12 cellular contexts compared by ENCODE assay signal in genomic region chr18:27298215-27298804, GRCh38.
DNase-seq lines count a peak whose midpoint lies in the region; ATAC-seq and TF ChIP-seq lines count a peak whose summit lies in the region.
"Had no signal": no experiment of that assay in that cellular context is flagged by ENCODE, and none has a peak within 500 bp of the region (broad histone marks: within the 10 kb centered on the region; RNA-seq: fewer than 3 reads in every experiment).

No MANE protein-coding gene starts in this region.

- no peak overlapping the region for H2AK5ac ChIP-seq in neuronal stem cell (ENCODE audit: low read depth, low read length)

- WGBS in mammary epithelial cell (ENCODE audit: low coverage, missing lambda C conversion rate) = 97% methylated on average over 4 of the region's 4 CpGs
- WGBS in neuronal stem cell (ENCODE audit: extremely low coverage in 2 of 2, insufficient read length in 2 of 2, insufficient replicate concordance in 1 of 2), 2 donors = no CpG with 5 or more reads among the region's 4 CpGs

- no peaks in the 10 kb centered on the region for H3K79me1 ChIP-seq in neuronal stem cell (ENCODE audit: low read depth, low read length)

- in situ Hi-C loops in mammary epithelial cell (cut with MboI; ENCODE audit: low sequenced_read_pairs in 2 of 2) = loop anchor here in 1 of 2 donors (5.0 kb wide), 1 partner anchor 281 kb away; no protein-coding TSS in a partner anchor

- no peak overlapping the region for H3K4ac ChIP-seq in neuronal stem cell (ENCODE audit: low read length)

- H2BK15ac ChIP-seq in neuronal stem cell (ENCODE audit: low read length) = no peak overlapping the region

- no peaks in the 10 kb centered on the region for H3K36me3 ChIP-seq in mammary epithelial cell (ENCODE audit: insufficient read depth, low read length)
- H3K36me3 ChIP-seq in neuronal stem cell (replicated peaks in 1 of 2; ENCODE audit: control insufficient read depth in 2 of 2, insufficient read depth in 2 of 2, low read length in 2 of 2) = no peaks in the 10 kb centered on the region

- no peaks in the 10 kb centered on the region for H3K4me1 ChIP-seq in mammary epithelial cell (ENCODE audit: insufficient read depth, low read length)
- peaks cover 0 to 3% of the 10 kb centered on the region in 2 donors for H3K4me1 ChIP-seq in neuronal stem cell (ENCODE audit: control insufficient read depth in 2 of 2, insufficient read depth in 1 of 2, low read depth in 1 of 2, low read length in 2 of 2)

- DNase-seq in DMS 273 (lab: John Stamatoyannopoulos, UW; ENCODE audit: unreplicated experiment) = peak; percentile 1
- no peak for DNase-seq in DMS 273 treated with DMSO at 0.1 percent for 48 hours (lab: John Stamatoyannopoulos, UW)
- DNase-seq in NCI-H2171 (lab: John Stamatoyannopoulos, UW) = peak; percentile 19
- peak; percentile 8 for DNase-seq in mammary epithelial cell
- peak; percentile 1 for DNase-seq in neuronal stem cell (ENCODE audit: low spot score)
- DNase-seq in activated CD4-positive, alpha-beta T cell treated with anti-CD3 and anti-CD28 coated beads, Interleukin-2, amount 50 U/mL, for 4 hours = no peak
- DNase-seq: 8988T, midbrain, NCI-H226 had no signal

- H3K18ac ChIP-seq in neuronal stem cell (ENCODE audit: low read length) = no peak overlapping the region

- H4K20me1 ChIP-seq in mammary epithelial cell (ENCODE audit: insufficient read depth, low read length) = no peaks in the 10 kb centered on the region

- intact Hi-C loops in mammary epithelial cell (cut with micrococcal nuclease) = loop anchor here (1.0 to 10.0 kb wide), 3 partner anchors 134 to 494 kb away; no protein-coding TSS in a partner anchor

- H2AFZ ChIP-seq in mammary epithelial cell (ENCODE audit: low read depth, low read length) = no peak overlapping the region
- no peak overlapping the region for H2AFZ ChIP-seq in neuronal stem cell (ENCODE audit: low read length)

- H4K91ac ChIP-seq in neuronal stem cell (ENCODE audit: low read depth, low read length, poor library complexity) = no peak overlapping the region

- H3K27me3 ChIP-seq in mammary epithelial cell (ENCODE audit: insufficient read depth, low read length) = no peaks in the 10 kb centered on the region
- no peaks in the 10 kb centered on the region for H3K27me3 ChIP-seq in neuronal stem cell (ENCODE audit: control insufficient read depth in 3 of 3, insufficient read depth in 3 of 3, low read depth in 1 of 3, low read length in 3 of 3)

- H3K14ac ChIP-seq in neuronal stem cell (ENCODE audit: low read length) = no peak overlapping the region

- H3K9ac ChIP-seq in mammary epithelial cell (ENCODE audit: insufficient read depth, low read length) (no peak overlapping the region), neuronal stem cell (ENCODE audit: low read depth, low read length, poor library complexity) (no peak overlapping the region)

- BruUV-seq in mammary epithelial cell (replicated peaks; lab: Mats Ljungman, UMichigan) = no TSS peak

- no peaks in the 10 kb centered on the region for H3K79me2 ChIP-seq in mammary epithelial cell (ENCODE audit: insufficient read depth, low read length)

- H2BK12ac ChIP-seq in neuronal stem cell (ENCODE audit: low read length) = no peak overlapping the region

- H3K4me3 ChIP-seq in mammary epithelial cell (replicated peaks in 1 of 3; ENCODE audit: insufficient read depth in 1 of 3, low read depth in 2 of 3, low read length in 3 of 3) = no peak overlapping the region
- H3K4me3 ChIP-seq in neuronal stem cell (ENCODE audit: low read length in 2 of 2) = no peak overlapping the region

- H3K27ac ChIP-seq in mammary epithelial cell (ENCODE audit: insufficient read depth, low read depth, low read length) = no peak overlapping the region
- H3K27ac ChIP-seq in neuronal stem cell (replicated peaks; ENCODE audit: low read length) = no peak overlapping the region

- H3K9me3 ChIP-seq in mammary epithelial cell (replicated peaks; ENCODE audit: insufficient read depth, low read length) (no peaks in the 10 kb centered on the region), neuronal stem cell (replicated peaks in 1 of 2; ENCODE audit: control insufficient read depth in 2 of 2, insufficient read depth in 1 of 2, low read depth in 1 of 2, low read length in 2 of 2) (peaks cover 0 to 6% of the 10 kb centered on the region in 2 donors)

- ATAC-seq in GM19395 (IDR thresholded peaks at IDR 0.05; ENCODE audit: unreplicated experiment) (no peak), HG02938 (IDR thresholded peaks at IDR 0.05; ENCODE audit: unreplicated experiment) (no peak)
- ATAC-seq: activated CD4-positive, CD25-positive, alpha-beta regulatory T cell treated with anti-CD3 and anti-CD28 coated beads, Interleukin-2, amount 50 U/mL, for 24 hours had no signal

- no peak overlapping the region for H2BK120ac ChIP-seq in neuronal stem cell (ENCODE audit: low read depth, low read length)

- dilution Hi-C loops in mammary epithelial cell (cut with HindIII; ENCODE audit: low sequenced_read_pairs) = no loop called here

- peak; percentile 44 to 66 for TF ChIP-seq CTCF in mammary epithelial cell (conservative IDR thresholded peaks at IDR 0.05 in 1 of 2, IDR thresholded peaks at IDR 0.05 in 1 of 2; ENCODE audit: extremely low read depth in 1 of 2, insufficient read depth in 1 of 2, low read depth in 1 of 2, low read length in 2 of 2)

- no peak overlapping the region for H2BK5ac ChIP-seq in neuronal stem cell (ENCODE audit: low read length)

- no peak overlapping the region for H3K23ac ChIP-seq in neuronal stem cell (ENCODE audit: low read depth, low read length, poor library complexity)

- no peak overlapping the region for H4K8ac ChIP-seq in neuronal stem cell (ENCODE audit: low read depth, low read length)

- no peak overlapping the region for H3K4me2 ChIP-seq in mammary epithelial cell (ENCODE audit: insufficient read depth, low read depth, low read length)
- no peak overlapping the region for H3K4me2 ChIP-seq in neuronal stem cell (ENCODE audit: insufficient read depth, low read length, poor library complexity, severe bottlenecking)

- CTCF ChIA-PET in mammary epithelial cell (lab: Charles Lee; ENCODE audit: low non-redundant PET) = no interaction called here

Comparison
In these comparisons a context has a peak if more than half of its experiments do, and no peak if none do; other contexts are left out.
1. DNase-seq: peak in DMS 273 (single experiment), NCI-H2171 (single experiment), mammary epithelial cell (single experiment) and neuronal stem cell (single experiment); none in DMS 273 treated with DMSO at 0.1 percent for 48 hours (single experiment) and activated CD4-positive, alpha-beta T cell treated with anti-CD3 and anti-CD28 coated beads, Interleukin-2, amount 50 U/mL, for 4 hours (0 of 2).